8 cellular contexts compared by ENCODE assay signal in the genomic region with DNA sequence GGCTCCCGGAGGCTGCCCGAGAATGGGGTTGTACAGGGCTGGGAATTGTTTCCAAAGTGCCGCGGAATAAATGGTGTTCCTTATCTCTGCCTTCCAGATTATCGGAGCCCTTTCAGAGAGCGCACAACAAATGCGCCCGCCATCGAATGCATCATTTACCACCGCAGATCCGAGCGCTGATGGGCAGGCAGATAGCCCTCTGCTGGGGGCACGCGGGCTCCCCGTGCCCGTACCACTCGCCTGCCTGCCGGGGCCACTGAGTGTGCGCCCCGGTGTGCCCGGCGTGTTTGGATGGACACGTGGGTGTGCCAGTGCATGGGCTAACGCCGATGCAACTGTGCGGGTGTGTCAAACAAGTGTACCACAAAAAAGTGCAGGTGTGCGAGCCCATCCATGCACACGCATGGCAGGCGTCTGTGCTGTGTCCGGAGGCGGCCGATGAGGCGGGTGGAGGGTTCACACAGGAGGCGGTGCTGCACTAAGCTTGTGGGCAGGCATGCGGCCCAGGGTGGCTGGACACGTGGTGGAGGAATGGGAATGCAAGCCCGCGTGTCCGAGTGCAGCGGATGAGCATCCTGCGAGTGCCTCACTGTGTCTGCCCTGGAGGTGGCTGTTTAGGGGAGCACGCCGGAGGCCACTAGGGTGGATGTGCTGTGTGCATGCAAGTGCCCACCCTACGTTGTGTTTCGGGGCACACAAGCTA. TPM values are rescaled to one million over a fixed set of nuclear protein-coding genes. Genes with fewer than 3 reads are reported as not detected.
DNase-seq lines count a peak whose midpoint lies in the region; ATAC-seq, FAIRE-seq and TF ChIP-seq lines count a peak whose summit lies in the region.

No MANE protein-coding gene starts in this region.

- FAIRE-seq in urothelium cell line (lab: Jason Lieb, UNC): peak; percentile 86

- no peak for TF ChIP-seq CTCF in left lung (IDR thresholded peaks at IDR 0.05)
- no peak for TF ChIP-seq CTCF in GM10248 (IDR thresholded peaks at IDR 0.05; ENCODE audit: control extremely low read depth, extremely low read depth, low read depth, missing control alignments)

- intact Hi-C loops in left lung (cut with DNase I): loop anchor here in 1 of 2 donors (5.0 to 10.0 kb wide), 2 partner anchors 69 to 322 kb away; no protein-coding TSS in a partner anchor

- H3K4me3 ChIP-seq in left lung: peak overlapping the region; percentile 46

- H3K4me1 Mint-ChIP-seq in activated T-cell treated with anti-CD3 and anti-CD28 coated beads, Interleukin-2, amount 50 U/mL, for 4 hours (ENCODE audit: low read depth): peaks cover 8% of the 10 kb centered on the region

- POLR2A ChIA-PET in GM10248 (lab: Yijun Ruan, JAX): no interaction called here

- no peak for ATAC-seq in activated T-cell treated with anti-CD3 and anti-CD28 coated beads, Interleukin-2, amount 50 U/mL, for 4 hours
- peak; percentile 42 for ATAC-seq in left lung

- peak overlapping the region; percentile 75 for H3K4me3 Mint-ChIP-seq in activated T-cell treated with anti-CD3 and anti-CD28 coated beads, Interleukin-2, amount 50 U/mL, for 4 hours

- peaks cover 47 to 91% of the 10 kb centered on the region in 2 donors for H3K27me3 ChIP-seq in left lung

- no peaks in the 10 kb centered on the region for H3K36me3 Mint-ChIP-seq in activated T-cell treated with anti-CD3 and anti-CD28 coated beads, Interleukin-2, amount 50 U/mL, for 4 hours (ENCODE audit: insufficient read depth)

- peak overlapping the region in 1 of 2 donors; percentile 48 for H3K27ac ChIP-seq in left lung

- H3K4me1 ChIP-seq in left lung: peaks cover 9 to 41% of the 10 kb centered on the region in 2 donors

- no peaks in the 10 kb centered on the region for H3K9me3 ChIP-seq in left lung

- H3K27me3 Mint-ChIP-seq in activated T-cell treated with anti-CD3 and anti-CD28 coated beads, Interleukin-2, amount 50 U/mL, for 4 hours (ENCODE audit: low read depth): peaks cover 67% of the 10 kb centered on the region

- CTCF ChIA-PET in GM10248 (lab: Yijun Ruan, JAX): interaction anchor here (1.0 to 3.2 kb wide), 6 partner anchors 10 to 83 kb away, joined by 3 to 21 read pairs (median 5); no protein-coding TSS in a partner anchor

- DNase-seq in activated T-cell treated with anti-CD3 and anti-CD28 coated beads, Interleukin-2, amount 50 U/mL, for 4 hours: no peak
- no peak for DNase-seq in activated T-cell treated with anti-CD3 and anti-CD28 coated beads for 4 hours
- peak; percentile 48 for DNase-seq in amniotic epithelial cell (ENCODE audit: low read depth)
- DNase-seq in left lung: peak in 1 of 2 donors; percentile 76
- DNase-seq in urothelium cell line (ENCODE audit: low spot score): no peak
- no peak for DNase-seq in NCI-H2227 (lab: John Stamatoyannopoulos, UW; ENCODE audit: unreplicated experiment)
- no peak for DNase-seq in NK-92 (lab: John Stamatoyannopoulos, UW; ENCODE audit: unreplicated experiment)
- no peak for DNase-seq in GM10248 (ENCODE audit: extremely low spot score)

- H3K9me3 Mint-ChIP-seq in activated T-cell treated with anti-CD3 and anti-CD28 coated beads, Interleukin-2, amount 50 U/mL, for 4 hours: no peaks in the 10 kb centered on the region

- H3K36me3 ChIP-seq in left lung: no peaks in the 10 kb centered on the region

RNA-seq across cellular contexts. Expression of gene GATA2, which starts 3.8 kb away (rescaled TPM):
- total RNA-seq in activated T-cell treated with anti-CD3 and anti-CD28 coated beads, Interleukin-2, amount 50 U/mL, for 4 hours: 10 to 100 TPM in 2 of 3 donors, 1 to 10 TPM in 1; 2.3 to 13.7 (median 12.2) TPM
- total RNA-seq in left lung: 10 to 100 TPM; 16.5 to 43.0 TPM

RNA-seq across cellular contexts. Expression of gene DNAJB8, which starts 30.1 kb away (rescaled TPM):
- not detected for total RNA-seq in activated T-cell treated with anti-CD3 and anti-CD28 coated beads, Interleukin-2, amount 50 U/mL, for 4 hours
- total RNA-seq in left lung: not detected
